ENCODE assay signal across 8 cellular contexts in genomic region chr19:15124572-15125231, GRCh38. TPM values are rescaled to one million over a fixed set of nuclear protein-coding genes. Genes with fewer than 3 reads are reported as not detected.
DNase-seq lines count a peak whose midpoint lies in the region; ATAC-seq and TF ChIP-seq lines count a peak whose summit lies in the region.

No MANE protein-coding gene starts in this region.

- no peaks in the 10 kb centered on the region for H3K27me3 ChIP-seq in CD8-positive, alpha-beta T cell (ENCODE audit: insufficient read depth, low read length)

- intact Hi-C loops in CD8-positive, alpha-beta T cell (cut with DNase I, micrococcal nuclease), result loop anchor here (1.0 to 10.0 kb wide), 8 partner anchors 26 to 1950 kb away; partner anchors contain the start of genes AKAP8 (in 2 of the 2), HAUS8 (in 1 of the 2) and MYO9B (in 1 of the 2)
- intact Hi-C loops in activated CD4-positive, alpha-beta memory T cell treated with anti-CD3 and anti-CD28 coated beads for 36 hours (cut with micrococcal nuclease), result loop anchor here (1.0 kb wide), 3 partner anchors 255 to 713 kb away; partner anchors contain the start of gene AKAP8
- intact Hi-C loops in Right ventricle myocardium superior (cut with DNase I) (no loop called here), posterior vena cava (cut with DNase I) (no loop called here)

- peaks cover 26% of the 10 kb centered on the region for H3K4me1 ChIP-seq in CD8-positive, alpha-beta T cell (ENCODE audit: insufficient read depth, low read length)
- H3K4me1 ChIP-seq in HEK293 (ENCODE audit: control insufficient read depth, insufficient read depth, low read length), result no peaks in the 10 kb centered on the region; the same call in 1 of the 2 replicates

- peaks cover 40% of the 10 kb centered on the region for H3K4me1 Mint-ChIP-seq in CD8-positive, alpha-beta T cell (ENCODE audit: low read depth)
- H3K4me1 Mint-ChIP-seq in activated CD4-positive, alpha-beta memory T cell treated with anti-CD3 and anti-CD28 coated beads for 36 hours (ENCODE audit: low read depth), result peaks cover 22% of the 10 kb centered on the region

- H3K9me3 ChIP-seq in CD8-positive, alpha-beta T cell (ENCODE audit: low read length), result no peaks in the 10 kb centered on the region
- no peaks in the 10 kb centered on the region for H3K9me3 ChIP-seq in HEK293 (ENCODE audit: control insufficient read depth, insufficient read depth, low read depth, low read length)

- CTCF ChIA-PET in CD8-positive, alpha-beta T cell (lab: Charles Lee), result interaction anchor here (0.6 to 2.6 kb wide), 4 partner anchors 12 to 1115 kb away, joined by 4 to 6 read pairs (median 4); no protein-coding TSS in a partner anchor
- CTCF ChIA-PET in HEK293 (lab: Yijun Ruan, JAX), result interaction anchor here (0.7 to 2.0 kb wide), 3 partner anchors 12 to 202 kb away, joined by 3 to 7 read pairs (median 5); no protein-coding TSS in a partner anchor
- CTCF ChIA-PET in activated CD4-positive, alpha-beta memory T cell treated with anti-CD3 and anti-CD28 coated beads for 36 hours (lab: Charles Lee), result interaction anchor here (1.0 to 1.5 kb wide), 5 partner anchors 23 to 255 kb away, joined by 3 to 6 read pairs (median 5); partner anchors contain the start of gene AKAP8

- no peak for TF ChIP-seq CTCF in CD8-positive, alpha-beta T cell (IDR thresholded peaks at IDR 0.05)
- TF ChIP-seq CTCF in HEK293 (tag by site-specific recombination; IDR thresholded peaks at IDR 0.05), result no peak

- POLR2A ChIA-PET in CD8-positive, alpha-beta T cell (lab: Charles Lee), result interaction anchor here (1.1 to 1.4 kb wide), 2 partner anchors 255 to 308 kb away, joined by 3 to 4 read pairs; partner anchors contain the start of gene AKAP8
- POLR2A ChIA-PET in HEK293 (lab: Yijun Ruan, JAX), result interaction anchor here (0.9 kb wide), 1 partner anchor 17 kb away, joined by 3 read pairs; no protein-coding TSS in a partner anchor
- POLR2A ChIA-PET in activated CD4-positive, alpha-beta memory T cell treated with anti-CD3 and anti-CD28 coated beads for 36 hours (lab: Charles Lee), result interaction anchor here (0.5 to 1.3 kb wide), 3 partner anchors 25 to 262 kb away, joined by 3 to 5 read pairs (median 4); no protein-coding TSS in a partner anchor

- peaks cover 18% of the 10 kb centered on the region for H3K36me3 ChIP-seq in CD8-positive, alpha-beta T cell (ENCODE audit: insufficient read depth, low read length)
- H3K36me3 ChIP-seq in HEK293 (ENCODE audit: control insufficient read depth in 2 of 2, insufficient read depth in 1 of 2, low read length in 2 of 2), result peaks cover 0 to 29% of the 10 kb centered on the region in 2 experiments; a peak in 1 of 3 replicates

- H3K27ac ChIP-seq in CD8-positive, alpha-beta T cell (ENCODE audit: low read depth, low read length), result peak overlapping the region; percentile 91
- H3K27ac ChIP-seq in HEK293 (ENCODE audit: extremely low read depth, low read depth, low read length), result no peak overlapping the region; the same call in 1 of the 2 replicates

- peaks cover 36% of the 10 kb centered on the region for H3K36me3 Mint-ChIP-seq in CD8-positive, alpha-beta T cell
- peaks cover 15% of the 10 kb centered on the region for H3K36me3 Mint-ChIP-seq in activated CD4-positive, alpha-beta memory T cell treated with anti-CD3 and anti-CD28 coated beads for 36 hours

- H3K27ac Mint-ChIP-seq in CD8-positive, alpha-beta T cell, result peak overlapping the region; percentile 98
- peak overlapping the region; percentile 99 for H3K27ac Mint-ChIP-seq in activated CD4-positive, alpha-beta memory T cell treated with anti-CD3 and anti-CD28 coated beads for 36 hours

- H3K27me3 Mint-ChIP-seq in CD8-positive, alpha-beta T cell (ENCODE audit: low read depth), result no peaks in the 10 kb centered on the region
- no peaks in the 10 kb centered on the region for H3K27me3 Mint-ChIP-seq in activated CD4-positive, alpha-beta memory T cell treated with anti-CD3 and anti-CD28 coated beads for 36 hours

- no peaks in the 10 kb centered on the region for H3K9me3 Mint-ChIP-seq in CD8-positive, alpha-beta T cell
- H3K9me3 Mint-ChIP-seq in activated CD4-positive, alpha-beta memory T cell treated with anti-CD3 and anti-CD28 coated beads for 36 hours, result no peaks in the 10 kb centered on the region

- peak in 3 of 7 experiments; percentile 37 to 77 (median 58) for DNase-seq in CD8-positive, alpha-beta T cell
- peak; percentile 27 for DNase-seq in activated CD4-positive, alpha-beta memory T cell treated with anti-CD3 and anti-CD28 coated beads for 36 hours
- DNase-seq in Right ventricle myocardium superior (no peak), posterior vena cava (ENCODE audit: low spot score) (peak; percentile 94), HuH-7.5 (ENCODE audit: low spot score) (no peak)

- no peak for ATAC-seq in CD8-positive, alpha-beta T cell
- ATAC-seq in Right ventricle myocardium superior (ENCODE audit: poor library complexity) (peak; percentile 11), GM18505 (IDR thresholded peaks at IDR 0.05; ENCODE audit: unreplicated experiment) (no peak), GM21447 (IDR thresholded peaks at IDR 0.05; ENCODE audit: unreplicated experiment) (no peak)

- peak overlapping the region; percentile 99 for H3K4me3 Mint-ChIP-seq in CD8-positive, alpha-beta T cell
- peak overlapping the region; percentile 100 for H3K4me3 Mint-ChIP-seq in activated CD4-positive, alpha-beta memory T cell treated with anti-CD3 and anti-CD28 coated beads for 36 hours

- no peak for TF ChIP-seq POLR2A in GM18505 (IDR thresholded peaks at IDR 0.05; ENCODE audit: borderline replicate concordance, extremely low read depth, insufficient read depth, insufficient read length)

- H3K4me3 ChIP-seq in CD8-positive, alpha-beta T cell (ENCODE audit: low read depth, low read length), result peak overlapping the region; percentile 98
- peak overlapping the region; percentile 82 for H3K4me3 ChIP-seq in HEK293 (ENCODE audit: low read depth, low read length)

TF ChIP-seq in HEK293, 187 proteins besides CTCF, POLR2A, EP300 and RAD21:
- TF ChIP-seq ZNF776 (tag by site-specific recombination; IDR thresholded peaks at IDR 0.05; ENCODE audit: borderline replicate concordance) (no peak), ZIC2 (tag by site-specific recombination; IDR thresholded peaks at IDR 0.05) (peak; percentile 55)

RNA-seq across cellular contexts. Expression of gene SYDE1, which starts 17.5 kb away (rescaled TPM):
- total RNA-seq in CD8-positive, alpha-beta T cell, result not detected
- total RNA-seq in activated CD4-positive, alpha-beta memory T cell treated with anti-CD3 and anti-CD28 coated beads for 36 hours, result under 1 TPM; 0.31 to 0.53 TPM
- total RNA-seq in Right ventricle myocardium superior (15.9 TPM), posterior vena cava (10 to 100 TPM; 42.4 to 44.6 TPM)

RNA-seq across cellular contexts. Expression of gene OR1I1, which starts 42.7 kb away (rescaled TPM):
- not detected for total RNA-seq in CD8-positive, alpha-beta T cell
- not detected for total RNA-seq in activated CD4-positive, alpha-beta memory T cell treated with anti-CD3 and anti-CD28 coated beads for 36 hours
- total RNA-seq in Right ventricle myocardium superior, result not detected
- not detected for total RNA-seq in posterior vena cava

Comparison
In these comparisons a context has a peak if more than half of its experiments do, and no peak if none do; other contexts are left out.
1. DNase-seq: peak in activated CD4-positive, alpha-beta memory T cell treated with anti-CD3 and anti-CD28 coated beads for 36 hours (single experiment) and posterior vena cava (single experiment); none in Right ventricle myocardium superior (single experiment) and HuH-7.5 (single experiment).
2. RNA of gene SYDE1, which starts 17.5 kb away (total RNA-seq): 42.4 to 44.6 TPM in posterior vena cava and 15.9 TPM in Right ventricle myocardium superior (single experiment); 0.31 to 0.53 TPM in activated CD4-positive, alpha-beta memory T cell treated with anti-CD3 and anti-CD28 coated beads for 36 hours and not detected in CD8-positive, alpha-beta T cell; every median in the first group is over 10 times any median in the second.
3. intact Hi-C loops: an anchor here in CD8-positive, alpha-beta T cell (1.0 to 10.0 kb wide) and activated CD4-positive, alpha-beta memory T cell treated with anti-CD3 and anti-CD28 coated beads for 36 hours (1.0 kb wide); none called in Right ventricle myocardium superior and posterior vena cava.